In genomic region chr16:73122604-73123386, GRCh38 we compare ENCODE assay signal across 12 cellular contexts.
A peak's percentile ranks its signal among the peaks of the same experiment; 100 is the strongest.
DNase-seq lines count a peak whose midpoint lies in the region; ATAC-seq and TF ChIP-seq lines count a peak whose summit lies in the region.
"Had no signal": no experiment of that assay in that cellular context is flagged by ENCODE, and none has a peak within 500 bp of the region (broad histone marks: within the 10 kb centered on the region; RNA-seq: fewer than 3 reads in every experiment).

No MANE protein-coding gene starts in this region.

- DNase-seq in activated T-cell treated with anti-CD3 and anti-CD28 coated beads, Interleukin-2, amount 50 U/mL, for 72 hours: no peak
- DNase-seq in activated T-cell treated with anti-CD3 and anti-CD28 coated beads, Interleukin-2, amount 50 U/mL, for 24 hours: no peak
- DNase-seq in cardiac fibroblast (ENCODE audit: low read depth in 2 of 2) (peak; percentile 60 to 62), left lung (peak in 1 of 2 donors; percentile 60), thyroid gland (peak; percentile 10 to 20), occipital lobe (lab: John Stamatoyannopoulos, UW) (no peak)
- no peak for DNase-seq in stimulated activated CD4-positive, alpha-beta T cell treated with anti-CD3 and anti-CD28 coated beads, Interleukin-4, amount 100 ng/mL, for 24 hours
- DNase-seq: ACHN had no signal

- peaks cover 2 to 3% of the 10 kb centered on the region in 2 donors for H3K9me3 Mint-ChIP-seq in activated T-cell treated with anti-CD3 and anti-CD28 coated beads, Interleukin-2, amount 50 U/mL, for 72 hours
- H3K9me3 Mint-ChIP-seq in activated T-cell treated with anti-CD3 and anti-CD28 coated beads, Interleukin-2, amount 50 U/mL, for 24 hours: peaks cover 9% of the 10 kb centered on the region

- H3K9me3 ChIP-seq in left lung (peaks cover 0 to 4% of the 10 kb centered on the region in 2 donors), thyroid gland (no peaks in the 10 kb centered on the region)

- intact Hi-C loops in left lung (cut with DNase I) (no loop called here), thyroid gland (cut with DNase I) (no loop called here)

- peak overlapping the region; percentile 52 for H3K27ac Mint-ChIP-seq in activated T-cell treated with anti-CD3 and anti-CD28 coated beads, Interleukin-2, amount 50 U/mL, for 72 hours
- no peak overlapping the region for H3K27ac Mint-ChIP-seq in activated T-cell treated with anti-CD3 and anti-CD28 coated beads, Interleukin-2, amount 50 U/mL, for 24 hours
- H3K27ac Mint-ChIP-seq: progenitor cell of endocrine pancreas; stimulated activated effector memory CD8-positive, alpha-beta T cell treated with anti-CD3 and anti-CD28 coated beads, Interleukin-12 subunit alpha, Interleukin-12 subunit beta, amount 100 ng/mL, for 72 hours had no signal

- peaks cover 10% of the 10 kb centered on the region for H3K4me1 Mint-ChIP-seq in activated T-cell treated with anti-CD3 and anti-CD28 coated beads, Interleukin-2, amount 50 U/mL, for 72 hours (ENCODE audit: low read depth)
- H3K4me1 Mint-ChIP-seq in activated T-cell treated with anti-CD3 and anti-CD28 coated beads, Interleukin-2, amount 50 U/mL, for 24 hours (ENCODE audit: low read depth): peaks cover 9% of the 10 kb centered on the region
- H3K4me1 Mint-ChIP-seq: stimulated activated effector memory CD8-positive, alpha-beta T cell treated with anti-CD3 and anti-CD28 coated beads, Interleukin-12 subunit alpha, Interleukin-12 subunit beta, amount 100 ng/mL, for 72 hours had no signal

- H3K4me1 ChIP-seq in left lung: peaks cover 0 to 33% of the 10 kb centered on the region in 2 donors
- peaks cover 0 to 7% of the 10 kb centered on the region in 2 donors for H3K4me1 ChIP-seq in thyroid gland

- no peaks in the 10 kb centered on the region for H3K27me3 Mint-ChIP-seq in activated T-cell treated with anti-CD3 and anti-CD28 coated beads, Interleukin-2, amount 50 U/mL, for 72 hours (ENCODE audit: low read depth)
- H3K27me3 Mint-ChIP-seq in activated T-cell treated with anti-CD3 and anti-CD28 coated beads, Interleukin-2, amount 50 U/mL, for 24 hours: peaks cover 5% of the 10 kb centered on the region

- no peak for TF ChIP-seq POLR2A in thyroid gland (IDR thresholded peaks at IDR 0.05)

- peaks cover 2 to 3% of the 10 kb centered on the region in 2 donors for H3K36me3 Mint-ChIP-seq in activated T-cell treated with anti-CD3 and anti-CD28 coated beads, Interleukin-2, amount 50 U/mL, for 72 hours (ENCODE audit: insufficient read depth in 2 of 2)
- H3K36me3 Mint-ChIP-seq in activated T-cell treated with anti-CD3 and anti-CD28 coated beads, Interleukin-2, amount 50 U/mL, for 24 hours (ENCODE audit: low read depth): no peaks in the 10 kb centered on the region
- H3K36me3 Mint-ChIP-seq: stimulated activated effector memory CD8-positive, alpha-beta T cell treated with anti-CD3 and anti-CD28 coated beads, Interleukin-12 subunit alpha, Interleukin-12 subunit beta, amount 100 ng/mL, for 72 hours had no signal

- peak overlapping the region in 1 of 2 donors; percentile 39 for H3K4me3 Mint-ChIP-seq in activated T-cell treated with anti-CD3 and anti-CD28 coated beads, Interleukin-2, amount 50 U/mL, for 72 hours
- no peak overlapping the region for H3K4me3 Mint-ChIP-seq in activated T-cell treated with anti-CD3 and anti-CD28 coated beads, Interleukin-2, amount 50 U/mL, for 24 hours
- H3K4me3 Mint-ChIP-seq: stimulated activated effector memory CD8-positive, alpha-beta T cell treated with anti-CD3 and anti-CD28 coated beads, Interleukin-12 subunit alpha, Interleukin-12 subunit beta, amount 100 ng/mL, for 72 hours had no signal

- H3K27ac ChIP-seq in left lung (peak overlapping the region; percentile 22 to 66), thyroid gland (peak overlapping the region; percentile 6 to 25 (median 21))

- 28 to 29% methylated on average over 10 of the region's 10 CpGs for WGBS in thyroid gland, 2 donors

- no peak for TF ChIP-seq CTCF in cardiac fibroblast (IDR thresholded peaks at IDR 0.05; ENCODE audit: low read depth, low read length)
- TF ChIP-seq CTCF in left lung (IDR thresholded peaks at IDR 0.05): no peak
- peak in 1 of 6 experiments; percentile 5 for TF ChIP-seq CTCF in thyroid gland (IDR thresholded peaks at IDR 0.05)

- peak in 1 of 2 donors; percentile 36 for ATAC-seq in activated T-cell treated with anti-CD3 and anti-CD28 coated beads, Interleukin-2, amount 50 U/mL, for 72 hours (replicated peaks in 1 of 2)
- peak; percentile 50 for ATAC-seq in left lung
- ATAC-seq in GM21529 (IDR thresholded peaks at IDR 0.05; ENCODE audit: unreplicated experiment): no peak
- ATAC-seq: K562; stimulated activated effector memory CD8-positive, alpha-beta T cell treated with anti-CD3 and anti-CD28 coated beads, Interleukin-12 subunit alpha, Interleukin-12 subunit beta, amount 100 ng/mL, for 72 hours had no signal

- H3K27me3 ChIP-seq in left lung (no peaks in the 10 kb centered on the region), thyroid gland (no peaks in the 10 kb centered on the region)

- H3K36me3 ChIP-seq in left lung: no peaks in the 10 kb centered on the region
- no peaks in the 10 kb centered on the region for H3K36me3 ChIP-seq in thyroid gland

- no peak overlapping the region for H3K4me3 ChIP-seq in cardiac fibroblast (replicated peaks in 1 of 2; ENCODE audit: low read depth in 2 of 2, low read length in 2 of 2)
- H3K4me3 ChIP-seq in left lung: no peak overlapping the region
- no peak overlapping the region for H3K4me3 ChIP-seq in thyroid gland (replicated peaks in 1 of 3)
- H3K4me3 ChIP-seq: K562 had no signal

Comparison
In these comparisons a context has a peak if more than half of its experiments do, and no peak if none do; other contexts are left out.
1. DNase-seq: peak in cardiac fibroblast (2 of 2) and thyroid gland (2 of 2); none in activated T-cell treated with anti-CD3 and anti-CD28 coated beads, Interleukin-2, amount 50 U/mL, for 72 hours (0 of 2), activated T-cell treated with anti-CD3 and anti-CD28 coated beads, Interleukin-2, amount 50 U/mL, for 24 hours (single experiment), stimulated activated CD4-positive, alpha-beta T cell treated with anti-CD3 and anti-CD28 coated beads, Interleukin-4, amount 100 ng/mL, for 24 hours (single experiment) and occipital lobe (single experiment).